8 cellular contexts compared by ENCODE assay signal in genomic region chr12:132444957-132445883, GRCh38. TPM values are rescaled to one million over a fixed set of nuclear protein-coding genes. Genes with fewer than 3 reads are reported as not detected.
DNase-seq lines count a peak whose midpoint lies in the region; ATAC-seq and TF ChIP-seq lines count a peak whose summit lies in the region.

No MANE protein-coding gene starts in this region.

- H3K27me3 ChIP-seq in Caco-2 (replicated peaks; ENCODE audit: control insufficient read depth, insufficient read depth, low read length) = no peaks in the 10 kb centered on the region
- peaks cover 4% of the 10 kb centered on the region; the same call in 1 of the 2 replicates for H3K27me3 ChIP-seq in OCI-LY1 (ENCODE audit: insufficient read depth, low read length)
- peaks cover 28% of the 10 kb centered on the region for H3K27me3 ChIP-seq in iPS-15b (ENCODE audit: control insufficient read depth, insufficient read depth, low read length)

- TF ChIP-seq CTCF in Caco-2 (IDR thresholded peaks at IDR 0.05; ENCODE audit: insufficient read depth in 1 of 2, low read depth in 1 of 2, low read length in 1 of 2, severe bottlenecking in 1 of 2, unreplicated experiment in 1 of 2) (no peak), OCI-LY1 (IDR thresholded peaks at IDR 0.05; ENCODE audit: low read length) (no peak)

- H2AFZ ChIP-seq in OCI-LY1 (ENCODE audit: low read length) = no peak overlapping the region

- peak overlapping the region; percentile 97 for H3K27ac Mint-ChIP-seq in Caco-2 (ENCODE audit: unreplicated experiment)

- POLR2A ChIA-PET in Caco-2 (lab: Charles Lee) = no interaction called here

- H3K4me3 ChIP-seq in Caco-2 (ENCODE audit: low read depth, low read length) (peak overlapping the region; percentile 55), OCI-LY1 (ENCODE audit: low read depth, low read length, poor library complexity, severe bottlenecking) (peak overlapping the region; percentile 59), iPS-15b (ENCODE audit: low read depth, low read length) (peak overlapping the region; percentile 71)

- no peaks in the 10 kb centered on the region for H3K79me2 ChIP-seq in OCI-LY1 (ENCODE audit: insufficient read depth, low read length)

- H3K36me3 ChIP-seq in Caco-2 (ENCODE audit: control insufficient read depth, insufficient read depth, low read length) (no peaks in the 10 kb centered on the region), OCI-LY1 (ENCODE audit: insufficient read depth, low read length) (no peaks in the 10 kb centered on the region), iPS-15b (ENCODE audit: control insufficient read depth, insufficient read depth, low read length) (no peaks in the 10 kb centered on the region)

- no peaks in the 10 kb centered on the region for H4K20me1 ChIP-seq in OCI-LY1 (ENCODE audit: insufficient read depth, low read length)

- H3K9me3 ChIP-seq in Caco-2 (no peaks in the 10 kb centered on the region), OCI-LY1 (ENCODE audit: low read length) (no peaks in the 10 kb centered on the region), iPS-15b (ENCODE audit: control insufficient read depth, insufficient read depth, low read length) (no peaks in the 10 kb centered on the region)

- CTCF ChIA-PET in Caco-2 (lab: Charles Lee) = interaction anchor here (0.7 kb wide), 1 partner anchor 487 kb away, joined by 3 read pairs; no protein-coding TSS in a partner anchor

- H3F3A ChIP-seq in OCI-LY1 (ENCODE audit: insufficient read depth, low read length) = no peaks in the 10 kb centered on the region

- H3K9ac ChIP-seq in OCI-LY1 (ENCODE audit: low read length) (peak overlapping the region; percentile 59), iPS-15b (ENCODE audit: low read depth, low read length) (no peak overlapping the region)

- DNase-seq in Caco-2 (no peak), occipital lobe (lab: John Stamatoyannopoulos, UW) (no peak)
- DNase-seq in activated effector memory CD4-positive, alpha-beta T cell treated with anti-CD3 and anti-CD28 coated beads, Interleukin-2, amount 50 U/mL, for 16 hours = peak; percentile 88
- DNase-seq in stimulated activated CD4-positive, alpha-beta T cell treated with anti-CD3 and anti-CD28 coated beads, Interleukin-4, amount 100 ng/mL, for 48 hours (ENCODE audit: low read depth in 2 of 2) = peak; percentile 70 to 81

- peak overlapping the region; percentile 83 for H3K4me3 Mint-ChIP-seq in Caco-2 (ENCODE audit: unreplicated experiment)

- peak overlapping the region; percentile 58 for H3K4me2 ChIP-seq in OCI-LY1 (ENCODE audit: low read length)

- intact Hi-C loops in Caco-2 (cut with micrococcal nuclease; ENCODE audit: unreplicated experiment) = no loop called here

- TSS peak; percentile 78 for BruUV-seq in Caco-2 (replicated peaks; lab: Mats Ljungman, UMichigan)

- peak; percentile 42 for ATAC-seq in GM21576 (IDR thresholded peaks at IDR 0.05; ENCODE audit: unreplicated experiment)
- no peak for ATAC-seq in HG02852 (IDR thresholded peaks at IDR 0.05; ENCODE audit: unreplicated experiment)

- H3K9me3 Mint-ChIP-seq in Caco-2 (ENCODE audit: unreplicated experiment) = no peaks in the 10 kb centered on the region

- no peaks in the 10 kb centered on the region for H3K9me2 ChIP-seq in OCI-LY1 (ENCODE audit: low read depth, low read length)

- H3K27ac ChIP-seq in OCI-LY1 (ENCODE audit: low read depth, low read length, poor library complexity, severe bottlenecking) = peak overlapping the region; percentile 80

- peaks cover 18% of the 10 kb centered on the region for H3K4me1 Mint-ChIP-seq in Caco-2 (ENCODE audit: low read depth, unreplicated experiment)

- H3K36me3 Mint-ChIP-seq in Caco-2 (ENCODE audit: insufficient read depth, unreplicated experiment) = peaks cover 11% of the 10 kb centered on the region

- peaks cover under 1% of the 10 kb centered on the region; the same call in 1 of the 2 replicates for H3K4me1 ChIP-seq in Caco-2
- H3K4me1 ChIP-seq in OCI-LY1 (ENCODE audit: insufficient read depth, low read length, severe bottlenecking) = peaks cover 21% of the 10 kb centered on the region
- H3K4me1 ChIP-seq in iPS-15b (ENCODE audit: control insufficient read depth, insufficient read depth, low read length) = no peaks in the 10 kb centered on the region

- no peaks in the 10 kb centered on the region for H3K27me3 Mint-ChIP-seq in Caco-2 (ENCODE audit: insufficient read depth, unreplicated experiment)

RNA-seq across cellular contexts. Expression of gene FBRSL1, which starts 44.7 kb away (rescaled TPM):
- total RNA-seq in Caco-2 (2022) (90.3 and 96.1 TPM in 2 replicates), occipital lobe (5.3 TPM)

Comparison
In these comparisons a context has a peak if more than half of its experiments do, and no peak if none do; other contexts are left out.
1. DNase-seq: peak in activated effector memory CD4-positive, alpha-beta T cell treated with anti-CD3 and anti-CD28 coated beads, Interleukin-2, amount 50 U/mL, for 16 hours (single experiment) and stimulated activated CD4-positive, alpha-beta T cell treated with anti-CD3 and anti-CD28 coated beads, Interleukin-4, amount 100 ng/mL, for 48 hours (2 of 2); none in Caco-2 (0 of 2) and occipital lobe (single experiment).
2. RNA of gene FBRSL1, which starts 44.7 kb away (total RNA-seq): 90.3 to 96.1 TPM in Caco-2; 5.3 TPM in occipital lobe (single experiment); every median in the first group is over 10 times any median in the second.
3. Peak in every context shown above with its lines, with median percentiles within 50 percentile points of each other: H3K4me3 ChIP-seq.